Comparison of ENCODE assay signal across 8 cellular contexts in the genomic region with DNA sequence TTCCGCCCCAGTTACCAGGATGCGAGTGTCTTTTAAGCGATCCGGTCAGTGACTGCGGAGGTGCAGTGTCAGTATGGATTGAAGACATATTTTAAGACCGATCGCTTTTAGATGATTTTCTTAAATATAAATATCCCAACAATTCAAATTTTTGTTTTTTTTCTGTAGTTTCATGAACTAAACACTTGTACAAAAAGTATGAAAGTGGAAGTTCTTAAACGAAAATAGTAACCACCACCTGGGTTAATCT. TPM values are rescaled to one million over a fixed set of nuclear protein-coding genes. Genes with fewer than 3 reads are reported as not detected.
A peak's percentile ranks its signal among the peaks of the same experiment; 100 is the strongest.
DNase-seq lines count a peak whose midpoint lies in the region; ATAC-seq, FAIRE-seq and TF ChIP-seq lines count a peak whose summit lies in the region.

No MANE protein-coding gene starts in this region.

- H3K9me3 Mint-ChIP-seq in Calu3 (ENCODE audit: low read depth, unreplicated experiment) = no peaks in the 10 kb centered on the region
- H3K9me3 Mint-ChIP-seq in effector memory CD8-positive, alpha-beta T cell = no peaks in the 10 kb centered on the region

- H3K4me3 ChIP-seq in Loucy (ENCODE audit: low read length, poor library complexity, severe bottlenecking) (peak overlapping the region; percentile 80), neutrophil (ENCODE audit: low read depth in 1 of 2, low read length in 1 of 2) (peak overlapping the region; percentile 81 to 94)

- CTCF ChIA-PET in Calu3 (lab: Charles Lee) = no interaction called here

- intact Hi-C loops in Calu3 (cut with micrococcal nuclease; ENCODE audit: unreplicated experiment) = loop anchor here (5.0 kb wide), 2 partner anchors 90 to 315 kb away; a partner anchor contains a TSS

- no peak for FAIRE-seq in frontal cortex (lab: Jason Lieb, UNC)

- H4K20me1 ChIP-seq in Loucy (ENCODE audit: insufficient read depth, low read length, poor library complexity, severe bottlenecking) = peaks cover 6% of the 10 kb centered on the region

- H3K79me2 ChIP-seq in Loucy (ENCODE audit: insufficient read depth, low read length) = peaks cover 77% of the 10 kb centered on the region

- no peak for TF ChIP-seq CTCF in Calu3 (IDR thresholded peaks at IDR 0.05; ENCODE audit: unreplicated experiment)
- no peak for TF ChIP-seq CTCF in Loucy (conservative IDR thresholded peaks at IDR 0.05; ENCODE audit: low read length)
- TF ChIP-seq CTCF in neutrophil (IDR thresholded peaks at IDR 0.05) = no peak

- DNase-seq in Calu3 (no peak), hepatic stellate cell (ENCODE audit: low spot score) (no peak), amniotic stem cell (lab: John Stamatoyannopoulos, UW) (no peak), frontal cortex (ENCODE audit: low spot score in 2 of 2) (no peak)
- DNase-seq in effector memory CD8-positive, alpha-beta T cell = no peak
- DNase-seq in activated CD8-positive, alpha-beta memory T cell treated with anti-CD3 and anti-CD28 coated beads, Interleukin-2, amount 50 U/mL, for 48 hours = no peak

- H3K36me3 ChIP-seq in Loucy (ENCODE audit: insufficient read depth, low read length) = 0 out of 2 replicates have a peak, but pooled peaks cover 5% of the 10 kb centered on the region
- no peaks in the 10 kb centered on the region for H3K36me3 ChIP-seq in neutrophil

- no peaks in the 10 kb centered on the region for H3K4me1 Mint-ChIP-seq in Calu3 (ENCODE audit: low read depth, unreplicated experiment)
- peaks cover 12 to 15% of the 10 kb centered on the region in 2 donors for H3K4me1 Mint-ChIP-seq in effector memory CD8-positive, alpha-beta T cell (ENCODE audit: low read depth in 2 of 2)

- H3K4me1 ChIP-seq in Loucy (ENCODE audit: insufficient read depth, low read length, poor library complexity, severe bottlenecking) (peaks cover 19% of the 10 kb centered on the region), neutrophil (ENCODE audit: control insufficient read depth in 1 of 2, insufficient read depth in 1 of 2, low read depth in 1 of 2, low read length in 1 of 2) (peaks cover 37 to 39% of the 10 kb centered on the region in 2 experiments)

- H3K9me2 ChIP-seq in Loucy (replicated peaks; ENCODE audit: low read depth, low read length) = no peaks in the 10 kb centered on the region

- peak overlapping the region; percentile 86 for H3K4me3 Mint-ChIP-seq in Calu3 (ENCODE audit: low read depth, unreplicated experiment)
- peak overlapping the region; percentile 91 to 98 for H3K4me3 Mint-ChIP-seq in effector memory CD8-positive, alpha-beta T cell

- no peak for ATAC-seq in effector memory CD8-positive, alpha-beta T cell (replicated peaks)

- H3K4me2 ChIP-seq in Loucy (ENCODE audit: low read depth, low read length, poor library complexity, severe bottlenecking) = peak overlapping the region; percentile 77

- H3K27me3 ChIP-seq in Loucy (ENCODE audit: insufficient read depth, low read length, poor library complexity, severe bottlenecking) (peaks cover 2% of the 10 kb centered on the region), neutrophil (peaks cover 21% of the 10 kb centered on the region)

- H2AFZ ChIP-seq in Loucy (ENCODE audit: low read length) = no peak overlapping the region

- peak overlapping the region; percentile 90 for H3K27ac ChIP-seq in neutrophil

- H3K9me3 ChIP-seq in Loucy (ENCODE audit: insufficient read depth, low read depth, low read length) (no peaks in the 10 kb centered on the region), neutrophil (no peaks in the 10 kb centered on the region)

- H3K27me3 Mint-ChIP-seq in Calu3 (ENCODE audit: unreplicated experiment) = peaks cover 3% of the 10 kb centered on the region
- H3K27me3 Mint-ChIP-seq in effector memory CD8-positive, alpha-beta T cell = no peaks in the 10 kb centered on the region

- peak overlapping the region; percentile 94 for H3K9ac ChIP-seq in Loucy (ENCODE audit: low read depth, low read length, poor library complexity, severe bottlenecking)

- H3K36me3 Mint-ChIP-seq in Calu3 (ENCODE audit: insufficient read depth, unreplicated experiment) = peaks cover 42% of the 10 kb centered on the region
- peaks cover 20% of the 10 kb centered on the region for H3K36me3 Mint-ChIP-seq in effector memory CD8-positive, alpha-beta T cell (ENCODE audit: insufficient read depth)

- BruUV-seq in Calu3 (replicated peaks; lab: Mats Ljungman, UMichigan) = TSS peak; percentile 46

- H3K27ac Mint-ChIP-seq in Calu3 (ENCODE audit: unreplicated experiment) = peak overlapping the region; percentile 55
- H3K27ac Mint-ChIP-seq in effector memory CD8-positive, alpha-beta T cell = peak overlapping the region; percentile 93 to 95

- H3F3A ChIP-seq in Loucy (ENCODE audit: low read depth) = no peaks in the 10 kb centered on the region

RNA-seq across cellular contexts. Expression of a gene that starts 0.9 kb away (rescaled TPM):
- total RNA-seq in Calu3 (2022) (28.9 and 39.5 TPM in 2 replicates), frontal cortex (65.6 TPM)

RNA-seq across cellular contexts. Expression of a gene that starts 3.9 kb away (rescaled TPM):
- total RNA-seq in Calu3 (2022) (31.2 and 41.6 TPM in 2 replicates), frontal cortex (129 TPM)

RNA-seq across cellular contexts. Expression of a gene that starts 28.2 kb away (rescaled TPM):
- total RNA-seq in Calu3 (2022) (not detected in 2 replicates), frontal cortex (0.41 TPM)
